17 cellular contexts compared by ENCODE assay signal in the genomic region with DNA sequence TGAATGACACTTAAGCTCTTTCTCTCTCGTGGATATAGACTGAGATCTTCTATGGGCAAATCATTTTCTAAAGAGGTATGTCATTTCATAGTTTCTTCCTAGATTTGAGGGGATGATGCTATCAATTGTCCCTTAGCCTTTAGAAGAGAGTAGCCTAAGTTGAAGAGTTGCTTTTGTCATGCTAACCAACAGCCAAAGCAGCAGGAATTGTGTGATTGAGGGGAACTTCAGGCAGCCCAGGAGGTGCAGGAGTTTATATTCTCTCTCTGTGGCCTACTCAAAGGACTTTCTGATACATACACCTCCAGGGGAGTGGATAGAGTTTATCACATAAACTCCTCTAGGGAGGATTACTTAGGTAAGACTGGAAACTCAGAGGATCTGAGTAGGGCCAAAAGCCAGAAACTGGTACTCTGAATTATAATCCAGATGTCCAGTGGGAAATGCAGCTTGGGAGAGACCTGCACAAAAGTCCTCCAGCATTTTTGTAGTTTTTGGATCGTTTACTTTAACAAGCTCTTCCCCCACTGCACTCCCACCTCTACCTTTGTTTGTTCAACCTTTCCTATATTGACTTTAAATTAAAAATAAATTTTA.
DNase-seq lines count a peak whose midpoint lies in the region; ATAC-seq and TF ChIP-seq lines count a peak whose summit lies in the region.
"Had no signal": no experiment of that assay in that cellular context is flagged by ENCODE, and none has a peak within 500 bp of the region (broad histone marks: within the 10 kb centered on the region; RNA-seq: fewer than 3 reads in every experiment).

No MANE protein-coding gene starts in this region.

- ATAC-seq in WTC11 (peak; percentile 79), omental fat pad (ENCODE audit: low FRiP score) (peak; percentile 9), GM19452 (IDR thresholded peaks at IDR 0.05; ENCODE audit: unreplicated experiment) (no peak), GM21447 (IDR thresholded peaks at IDR 0.05; ENCODE audit: unreplicated experiment) (no peak), GM21717 (IDR thresholded peaks at IDR 0.05; ENCODE audit: unreplicated experiment) (no peak)
- ATAC-seq: K562 had no signal

- H3K9ac ChIP-seq in Karpas-422 (ENCODE audit: low read length): no peak overlapping the region
- H3K9ac ChIP-seq: SK-N-SH had no signal

- POLR2A ChIA-PET in WTC11 (lab: Charles Lee): no interaction called here

- H2AFZ ChIP-seq in Karpas-422 (ENCODE audit: low read length): no peak overlapping the region
- H2AFZ ChIP-seq: PC-9 had no signal

- CTCF ChIA-PET in WTC11 (lab: Charles Lee): no interaction called here

- H3K36me3 ChIP-seq in right atrium auricular region (no peaks in the 10 kb centered on the region), Karpas-422 (ENCODE audit: insufficient read depth, low read length) (no peaks in the 10 kb centered on the region)

- H3K9me2 ChIP-seq in Karpas-422 (replicated peaks; ENCODE audit: insufficient read depth, low read length): no peaks in the 10 kb centered on the region
- H3K9me2 ChIP-seq: SK-N-SH had no signal

- H3K4me3 Mint-ChIP-seq in WTC11: no peak overlapping the region

- H3K27me3 ChIP-seq in right atrium auricular region (no peaks in the 10 kb centered on the region), Karpas-422 (ENCODE audit: low read length) (0 out of 2 replicates have a peak, but pooled peaks cover 2% of the 10 kb centered on the region)

- no peak for DNase-seq in WTC11 (ENCODE audit: low spot score)
- no peak for DNase-seq in right atrium auricular region (ENCODE audit: low spot score)
- no peak for DNase-seq in omental fat pad (ENCODE audit: low spot score)
- DNase-seq in Karpas-422: no peak
- DNase-seq: C1 segment of cervical spinal cord, COR-L47, NCI-H1092 treated with DMSO at 0.1 percent for 48 hours, NCI-H1694 treated with DMSO at 0.1 percent for 48 hours, NCI-H345, NCI-H69, PC-9, SK-N-SH had no signal

- H3K9me3 ChIP-seq in right atrium auricular region (no peaks in the 10 kb centered on the region), Karpas-422 (ENCODE audit: low read length) (no peaks in the 10 kb centered on the region)
- H3K9me3 ChIP-seq: SK-N-SH had no signal

- no peak overlapping the region for H3K4me2 ChIP-seq in Karpas-422 (ENCODE audit: low read depth, low read length, poor library complexity, severe bottlenecking)
- H3K4me2 ChIP-seq: PC-9, SK-N-SH had no signal

- peaks cover 6% of the 10 kb centered on the region for H3K9me3 Mint-ChIP-seq in WTC11

- no peaks in the 10 kb centered on the region for H4K20me1 ChIP-seq in Karpas-422 (ENCODE audit: insufficient read depth, low read depth, low read length)

- peaks cover 17% of the 10 kb centered on the region for H3K4me1 Mint-ChIP-seq in WTC11

- H3K4me1 ChIP-seq in right atrium auricular region (no peaks in the 10 kb centered on the region), Karpas-422 (ENCODE audit: low read length) (no peaks in the 10 kb centered on the region)

- H3K27ac Mint-ChIP-seq in WTC11: no peak overlapping the region

- H3K79me2 ChIP-seq in Karpas-422 (ENCODE audit: low read length): no peaks in the 10 kb centered on the region

- H3K4me3 ChIP-seq in right atrium auricular region (no peak overlapping the region), Karpas-422 (ENCODE audit: low read length) (no peak overlapping the region)
- H3K4me3 ChIP-seq: K562, PC-9 had no signal

- TF ChIP-seq CTCF in WTC11 (IDR thresholded peaks at IDR 0.05): no peak
- no peak for TF ChIP-seq CTCF in right atrium auricular region (IDR thresholded peaks at IDR 0.05)
- TF ChIP-seq CTCF in omental fat pad (IDR thresholded peaks at IDR 0.05): no peak

- H3K27ac ChIP-seq in right atrium auricular region (peak overlapping the region; percentile 60 to 68), Karpas-422 (ENCODE audit: low read length) (no peak overlapping the region)
- H3K27ac ChIP-seq: HL-60, PC-9 had no signal

- H3K27me3 Mint-ChIP-seq in WTC11 (ENCODE audit: low read depth): peaks cover 12% of the 10 kb centered on the region; the same call in 1 of the 2 replicates

- no peaks in the 10 kb centered on the region for H3K36me3 Mint-ChIP-seq in WTC11

TF ChIP-seq in WTC11, 78 proteins besides CTCF, POLR2A, EP300 and RAD21:
- TF ChIP-seq, protein P1, sequence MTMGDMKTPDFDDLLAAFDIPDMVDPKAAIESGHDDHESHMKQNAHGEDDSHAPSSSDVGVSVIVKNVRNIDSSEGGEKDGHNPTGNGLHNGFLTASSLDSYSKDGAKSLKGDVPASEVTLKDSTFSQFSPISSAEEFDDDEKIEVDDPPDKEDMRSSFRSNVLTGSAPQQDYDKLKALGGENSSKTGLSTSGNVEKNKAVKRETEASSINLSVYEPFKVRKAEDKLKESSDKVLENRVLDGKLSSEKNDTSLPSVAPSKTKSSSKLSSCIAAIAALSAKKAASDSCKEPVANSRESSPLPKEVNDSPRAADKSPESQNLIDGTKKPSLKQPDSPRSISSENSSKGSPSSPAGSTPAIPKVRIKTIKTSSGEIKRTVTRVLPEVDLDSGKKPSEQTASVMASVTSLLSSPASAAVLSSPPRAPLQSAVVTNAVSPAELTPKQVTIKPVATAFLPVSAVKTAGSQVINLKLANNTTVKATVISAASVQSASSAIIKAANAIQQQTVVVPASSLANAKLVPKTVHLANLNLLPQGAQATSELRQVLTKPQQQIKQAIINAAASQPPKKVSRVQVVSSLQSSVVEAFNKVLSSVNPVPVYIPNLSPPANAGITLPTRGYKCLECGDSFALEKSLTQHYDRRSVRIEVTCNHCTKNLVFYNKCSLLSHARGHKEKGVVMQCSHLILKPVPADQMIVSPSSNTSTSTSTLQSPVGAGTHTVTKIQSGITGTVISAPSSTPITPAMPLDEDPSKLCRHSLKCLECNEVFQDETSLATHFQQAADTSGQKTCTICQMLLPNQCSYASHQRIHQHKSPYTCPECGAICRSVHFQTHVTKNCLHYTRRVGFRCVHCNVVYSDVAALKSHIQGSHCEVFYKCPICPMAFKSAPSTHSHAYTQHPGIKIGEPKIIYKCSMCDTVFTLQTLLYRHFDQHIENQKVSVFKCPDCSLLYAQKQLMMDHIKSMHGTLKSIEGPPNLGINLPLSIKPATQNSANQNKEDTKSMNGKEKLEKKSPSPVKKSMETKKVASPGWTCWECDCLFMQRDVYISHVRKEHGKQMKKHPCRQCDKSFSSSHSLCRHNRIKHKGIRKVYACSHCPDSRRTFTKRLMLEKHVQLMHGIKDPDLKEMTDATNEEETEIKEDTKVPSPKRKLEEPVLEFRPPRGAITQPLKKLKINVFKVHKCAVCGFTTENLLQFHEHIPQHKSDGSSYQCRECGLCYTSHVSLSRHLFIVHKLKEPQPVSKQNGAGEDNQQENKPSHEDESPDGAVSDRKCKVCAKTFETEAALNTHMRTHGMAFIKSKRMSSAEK (CRISPR knock-in tag; IDR thresholded peaks at IDR 0.05; ENCODE audit: borderline replicate concordance): no peak
- TF ChIP-seq NFYB (CRISPR knock-in tag; conservative IDR thresholded peaks at IDR 0.05; ENCODE audit: low read depth): no peak
- no peak for TF ChIP-seq ZNF138 (CRISPR knock-in tag; conservative IDR thresholded peaks at IDR 0.05)
- TF ChIP-seq, protein P2, sequence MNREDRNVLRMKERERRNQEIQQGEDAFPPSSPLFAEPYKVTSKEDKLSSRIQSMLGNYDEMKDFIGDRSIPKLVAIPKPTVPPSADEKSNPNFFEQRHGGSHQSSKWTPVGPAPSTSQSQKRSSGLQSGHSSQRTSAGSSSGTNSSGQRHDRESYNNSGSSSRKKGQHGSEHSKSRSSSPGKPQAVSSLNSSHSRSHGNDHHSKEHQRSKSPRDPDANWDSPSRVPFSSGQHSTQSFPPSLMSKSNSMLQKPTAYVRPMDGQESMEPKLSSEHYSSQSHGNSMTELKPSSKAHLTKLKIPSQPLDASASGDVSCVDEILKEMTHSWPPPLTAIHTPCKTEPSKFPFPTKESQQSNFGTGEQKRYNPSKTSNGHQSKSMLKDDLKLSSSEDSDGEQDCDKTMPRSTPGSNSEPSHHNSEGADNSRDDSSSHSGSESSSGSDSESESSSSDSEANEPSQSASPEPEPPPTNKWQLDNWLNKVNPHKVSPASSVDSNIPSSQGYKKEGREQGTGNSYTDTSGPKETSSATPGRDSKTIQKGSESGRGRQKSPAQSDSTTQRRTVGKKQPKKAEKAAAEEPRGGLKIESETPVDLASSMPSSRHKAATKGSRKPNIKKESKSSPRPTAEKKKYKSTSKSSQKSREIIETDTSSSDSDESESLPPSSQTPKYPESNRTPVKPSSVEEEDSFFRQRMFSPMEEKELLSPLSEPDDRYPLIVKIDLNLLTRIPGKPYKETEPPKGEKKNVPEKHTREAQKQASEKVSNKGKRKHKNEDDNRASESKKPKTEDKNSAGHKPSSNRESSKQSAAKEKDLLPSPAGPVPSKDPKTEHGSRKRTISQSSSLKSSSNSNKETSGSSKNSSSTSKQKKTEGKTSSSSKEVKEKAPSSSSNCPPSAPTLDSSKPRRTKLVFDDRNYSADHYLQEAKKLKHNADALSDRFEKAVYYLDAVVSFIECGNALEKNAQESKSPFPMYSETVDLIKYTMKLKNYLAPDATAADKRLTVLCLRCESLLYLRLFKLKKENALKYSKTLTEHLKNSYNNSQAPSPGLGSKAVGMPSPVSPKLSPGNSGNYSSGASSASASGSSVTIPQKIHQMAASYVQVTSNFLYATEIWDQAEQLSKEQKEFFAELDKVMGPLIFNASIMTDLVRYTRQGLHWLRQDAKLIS (CRISPR knock-in tag; IDR thresholded peaks at IDR 0.05; ENCODE audit: borderline replicate concordance): no peak
- TF ChIP-seq, protein P3, sequence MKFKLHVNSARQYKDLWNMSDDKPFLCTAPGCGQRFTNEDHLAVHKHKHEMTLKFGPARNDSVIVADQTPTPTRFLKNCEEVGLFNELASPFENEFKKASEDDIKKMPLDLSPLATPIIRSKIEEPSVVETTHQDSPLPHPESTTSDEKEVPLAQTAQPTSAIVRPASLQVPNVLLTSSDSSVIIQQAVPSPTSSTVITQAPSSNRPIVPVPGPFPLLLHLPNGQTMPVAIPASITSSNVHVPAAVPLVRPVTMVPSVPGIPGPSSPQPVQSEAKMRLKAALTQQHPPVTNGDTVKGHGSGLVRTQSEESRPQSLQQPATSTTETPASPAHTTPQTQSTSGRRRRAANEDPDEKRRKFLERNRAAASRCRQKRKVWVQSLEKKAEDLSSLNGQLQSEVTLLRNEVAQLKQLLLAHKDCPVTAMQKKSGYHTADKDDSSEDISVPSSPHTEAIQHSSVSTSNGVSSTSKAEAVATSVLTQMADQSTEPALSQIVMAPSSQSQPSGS (CRISPR knock-in tag; IDR thresholded peaks at IDR 0.05; ENCODE audit: borderline replicate concordance, low read depth): no peak
- TF ChIP-seq JUN (CRISPR knock-in tag; IDR thresholded peaks at IDR 0.05): no peak
- no peak for TF ChIP-seq SOX15 (CRISPR knock-in tag; IDR thresholded peaks at IDR 0.05)
TF ChIP-seq in WTC11: peak in this region for 0.

Comparison
In these comparisons a context has a peak if more than half of its experiments do, and no peak if none do; other contexts are left out.
1. ATAC-seq: peak in WTC11 (single experiment) and omental fat pad (single experiment); none in GM19452 (single experiment), GM21447 (single experiment) and GM21717 (single experiment).